Comparison of ENCODE assay signal across 13 cellular contexts in genomic region chr13:22076658-22077057, GRCh38.
DNase-seq lines count a peak whose midpoint lies in the region; ATAC-seq, FAIRE-seq and TF ChIP-seq lines count a peak whose summit lies in the region.
"Had no signal": no experiment of that assay in that cellular context is flagged by ENCODE, and none has a peak within 500 bp of the region (broad histone marks: within the 10 kb centered on the region; RNA-seq: fewer than 3 reads in every experiment).

No MANE protein-coding gene starts in this region.

- no peak for FAIRE-seq in small intestine (lab: Jason Lieb, UNC)

- H3K4me1 ChIP-seq in HEK293 (ENCODE audit: control insufficient read depth, insufficient read depth, low read length) (peaks cover 10% of the 10 kb centered on the region), small intestine (ENCODE audit: control insufficient read depth in 2 of 2, insufficient read depth in 1 of 2, low read depth in 1 of 2, low read length in 1 of 2) (no peaks in the 10 kb centered on the region)

- no peak for TF ChIP-seq CTCF in HEK293 (tag by site-specific recombination; IDR thresholded peaks at IDR 0.05)

- WGBS in small intestine, 3 donors, result 7 to 48% (median 12%) methylated on average over 2 of the region's 2 CpGs

- no peaks in the 10 kb centered on the region for H3K9me3 ChIP-seq in HEK293 (ENCODE audit: control insufficient read depth, insufficient read depth, low read depth, low read length)
- no peaks in the 10 kb centered on the region for H3K9me3 ChIP-seq in small intestine (ENCODE audit: control insufficient read depth, low read depth)
- H3K9me3 ChIP-seq: MG63 had no signal

- H3K27ac ChIP-seq in HEK293 (ENCODE audit: extremely low read depth, low read depth, low read length) (peak overlapping the region; percentile 25; the same call in 1 of the 2 replicates), small intestine (ENCODE audit: low read depth in 1 of 2, low read length in 1 of 2) (no peak overlapping the region)

- CTCF ChIA-PET in HEK293 (lab: Yijun Ruan, JAX), result interaction anchor here (0.8 to 1.0 kb wide), 2 partner anchors 164 to 228 kb away, joined by 3 to 4 read pairs; no protein-coding TSS in a partner anchor

- no peaks in the 10 kb centered on the region for H3K27me3 ChIP-seq in small intestine (ENCODE audit: control insufficient read depth in 2 of 2, insufficient read depth in 2 of 2, low read length in 2 of 2)
- H3K27me3 ChIP-seq: MG63 had no signal

- DNase-seq in NCI-H2196 (lab: John Stamatoyannopoulos, UW; ENCODE audit: unreplicated experiment), result peak; percentile 22
- DNase-seq in NCI-H2196 treated with DMSO at 0.1 percent for 48 hours (lab: John Stamatoyannopoulos, UW; ENCODE audit: unreplicated experiment), result no peak
- peak; percentile 90 for DNase-seq in NCI-H748 (lab: John Stamatoyannopoulos, UW; ENCODE audit: unreplicated experiment)
- DNase-seq in small intestine, result peak; percentile 9
- no peak for DNase-seq in GM19240 (ENCODE audit: insufficient read length, low spot score)
- DNase-seq in superior temporal gyrus (ENCODE audit: extremely low spot score), result no peak
- DNase-seq: amygdala, mesenchymal stem cell, MG63, NCI-H524 treated with DMSO at 0.1 percent for 48 hours, T1000 had no signal

- ATAC-seq in GM21576 (IDR thresholded peaks at IDR 0.05; ENCODE audit: unreplicated experiment), result no peak

- H3K36me3 ChIP-seq in HEK293 (ENCODE audit: control insufficient read depth in 2 of 2, insufficient read depth in 1 of 2, low read length in 2 of 2) (no peaks in the 10 kb centered on the region), small intestine (ENCODE audit: control insufficient read depth in 2 of 2, insufficient read depth in 2 of 2, low read length in 2 of 2) (no peaks in the 10 kb centered on the region)
- H3K36me3 ChIP-seq: MG63 had no signal

- H3K4me3 ChIP-seq in HEK293 (ENCODE audit: low read depth, low read length) (no peak overlapping the region), small intestine (ENCODE audit: low read depth in 1 of 2, low read length in 2 of 2) (no peak overlapping the region)
- H3K4me3 ChIP-seq: MG63 had no signal

- POLR2A ChIA-PET in HEK293 (lab: Yijun Ruan, JAX), result no interaction called here

TF ChIP-seq in HEK293, 187 proteins besides CTCF, POLR2A, EP300 and RAD21:
- TF ChIP-seq PRDM10 (tag by site-specific recombination; IDR thresholded peaks at IDR 0.05) (peak; percentile 77), FEZF1 (tag by site-specific recombination; IDR thresholded peaks at IDR 0.05) (peak; percentile 98), ZNF398 (tag by site-specific recombination; IDR thresholded peaks at IDR 0.05) (no peak), ZBTB20 (tag by site-specific recombination; IDR thresholded peaks at IDR 0.05) (no peak), ZBTB44 (tag by site-specific recombination; IDR thresholded peaks at IDR 0.05) (peak; percentile 93), ZNF335 (tag by site-specific recombination; conservative IDR thresholded peaks at IDR 0.05) (0 out of 2 replicates have a peak, but pooled peaks have one; percentile 19), ZBTB48 (tag by site-specific recombination; IDR thresholded peaks at IDR 0.05) (peak; percentile 49; the same call in 1 of the 2 replicates), ZNF654 (tag by site-specific recombination; IDR thresholded peaks at IDR 0.05; ENCODE audit: low read depth) (no peak)
TF ChIP-seq in HEK293: peak in this region for 5.

Comparison
In these comparisons a context has a peak if more than half of its experiments do, and no peak if none do; other contexts are left out.
1. DNase-seq: peak in NCI-H2196 (single experiment), NCI-H748 (single experiment) and small intestine (single experiment); none in NCI-H2196 treated with DMSO at 0.1 percent for 48 hours (single experiment), GM19240 (single experiment) and superior temporal gyrus (single experiment).